28 cellular contexts compared by ENCODE assay signal in the genomic region with DNA sequence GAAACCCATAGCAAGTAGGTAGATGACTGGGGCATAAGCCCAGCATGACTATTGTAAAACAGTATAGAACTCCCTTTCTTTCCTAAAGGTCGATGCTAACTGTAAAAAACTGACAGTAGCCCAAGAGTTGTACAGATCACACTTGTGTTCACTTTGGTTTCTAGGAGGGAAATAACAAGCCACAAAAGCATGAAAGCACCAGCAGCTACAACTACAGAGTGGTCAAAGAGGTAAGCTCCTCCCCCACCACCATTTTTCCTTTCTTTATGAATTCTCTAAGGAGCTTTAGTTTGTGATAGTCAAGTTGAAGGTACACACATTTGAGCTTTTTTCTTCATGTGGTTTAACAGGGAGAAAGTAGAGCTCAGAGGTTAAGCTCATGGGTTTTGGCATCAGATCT.
"Had no signal": no experiment of that assay in that cellular context is flagged by ENCODE, and none has a peak within 500 bp of the region (broad histone marks: within the 10 kb centered on the region; RNA-seq: fewer than 3 reads in every experiment).

No MANE protein-coding gene starts in this region.

- ATAC-seq: activated CD4-positive, alpha-beta T cell treated with anti-CD3 and anti-CD28 coated beads for 36 hours; activated naive CD4-positive, alpha-beta T cell treated with anti-CD3 and anti-CD28 coated beads, Interleukin-2, amount 50 U/mL, for 72 hours; activated T-cell treated with anti-CD3 and anti-CD28 coated beads, Interleukin-2, amount 50 U/mL, for 72 hours; esophagus mucosa had no signal

- H3K4me1 Mint-ChIP-seq: activated CD4-positive, alpha-beta T cell treated with anti-CD3 and anti-CD28 coated beads for 36 hours; brain had no signal

- H3K27ac ChIP-seq: adrenal gland, ascending aorta, breast epithelium, cardiac muscle cell, colonic mucosa had no signal

- DNase-seq: activated CD4-positive, alpha-beta memory T cell treated with anti-CD3 and anti-CD28 coated beads for 36 hours; activated CD4-positive, alpha-beta T cell treated with anti-CD3 and anti-CD28 coated beads for 36 hours; activated CD4-positive, alpha-beta T cell treated with anti-CD3 and anti-CD28 coated beads, Interleukin-2, amount 10 ng/mL, durations not matched to agents 24 days and 14 days; activated CD4-positive, CD25-positive, alpha-beta regulatory T cell; activated CD4-positive, CD25-positive, alpha-beta regulatory T cell treated with anti-CD3 and anti-CD28 coated beads, Interleukin-2, amount 50 U/mL, for 72 hours; activated CD8-positive, alpha-beta memory T cell treated with anti-CD3 and anti-CD28 coated beads for 24 hours; activated CD8-positive, alpha-beta memory T cell treated with anti-CD3 and anti-CD28 coated beads, Interleukin-2, amount 50 U/mL, for 48 hours; activated gamma-delta T cell; activated naive CD4-positive, alpha-beta T cell; activated naive CD4-positive, alpha-beta T cell treated with anti-CD3 and anti-CD28 coated beads, Interleukin-2, amount 10 ng/mL, durations not matched to agents 7 days and 5 days; activated T-cell treated with anti-CD3 and anti-CD28 coated beads for 4 hours; activated T-cell treated with anti-CD3 and anti-CD28 coated beads, Interleukin-2, amount 50 U/mL, for 24 hours; activated T-cell treated with anti-CD3 and anti-CD28 coated beads, Interleukin-2, amount 50 U/mL, for 72 hours; adrenal gland; amygdala; central memory CD4-positive, alpha-beta T cell; cerebellar nuclear complex; colonic mucosa; effector CD8-positive, alpha-beta T cell; endodermal cell; foreskin fibroblast; head of caudate nucleus had no signal

- H3K9me3 Mint-ChIP-seq: activated CD4-positive, alpha-beta T cell treated with anti-CD3 and anti-CD28 coated beads, Interleukin-2, amount 10 ng/mL, durations not matched to agents 24 days and 14 days; activated naive CD4-positive, alpha-beta T cell treated with anti-CD3 and anti-CD28 coated beads, Interleukin-2, amount 10 ng/mL, durations not matched to agents 7 days and 5 days; activated naive CD4-positive, alpha-beta T cell treated with anti-CD3 and anti-CD28 coated beads, Interleukin-2, amount 50 U/mL, for 72 hours; activated T-cell treated with anti-CD3 and anti-CD28 coated beads, Interleukin-2, amount 50 U/mL, for 24 hours; activated T-cell treated with anti-CD3 and anti-CD28 coated beads, Interleukin-2, amount 50 U/mL, for 72 hours; endodermal cell had no signal

- H3K36me3 ChIP-seq: breast epithelium, colonic mucosa had no signal

- H3K27me3 ChIP-seq: adrenal gland, ascending aorta, breast epithelium, cardiac muscle cell, colonic mucosa had no signal

- H3K4me3 ChIP-seq: adrenal gland, ascending aorta, breast epithelium, cardiac muscle cell, colonic mucosa had no signal

- H3K4me3 Mint-ChIP-seq: activated CD4-positive, alpha-beta memory T cell treated with anti-CD3 and anti-CD28 coated beads for 36 hours; activated CD4-positive, alpha-beta T cell treated with anti-CD3 and anti-CD28 coated beads for 36 hours; activated CD4-positive, alpha-beta T cell treated with anti-CD3 and anti-CD28 coated beads, Interleukin-2, amount 10 ng/mL, durations not matched to agents 24 days and 14 days; activated naive CD4-positive, alpha-beta T cell treated with anti-CD3 and anti-CD28 coated beads, Interleukin-2, amount 10 ng/mL, durations not matched to agents 7 days and 5 days; activated T-cell treated with anti-CD3 and anti-CD28 coated beads, Interleukin-2, amount 50 U/mL, for 24 hours; activated T-cell treated with anti-CD3 and anti-CD28 coated beads, Interleukin-2, amount 50 U/mL, for 72 hours; brain; endodermal cell had no signal

- H3K27me3 Mint-ChIP-seq: activated CD4-positive, alpha-beta memory T cell treated with anti-CD3 and anti-CD28 coated beads for 36 hours; activated CD4-positive, alpha-beta T cell treated with anti-CD3 and anti-CD28 coated beads for 36 hours; activated CD4-positive, alpha-beta T cell treated with anti-CD3 and anti-CD28 coated beads, Interleukin-2, amount 10 ng/mL, durations not matched to agents 24 days and 14 days; activated naive CD4-positive, alpha-beta T cell treated with anti-CD3 and anti-CD28 coated beads, Interleukin-2, amount 10 ng/mL, durations not matched to agents 7 days and 5 days; activated T-cell treated with anti-CD3 and anti-CD28 coated beads, Interleukin-2, amount 50 U/mL, for 24 hours had no signal

- H3K27ac Mint-ChIP-seq: activated CD4-positive, alpha-beta memory T cell treated with anti-CD3 and anti-CD28 coated beads for 36 hours; activated CD4-positive, alpha-beta T cell treated with anti-CD3 and anti-CD28 coated beads for 36 hours; activated CD4-positive, alpha-beta T cell treated with anti-CD3 and anti-CD28 coated beads, Interleukin-2, amount 10 ng/mL, durations not matched to agents 24 days and 14 days; activated naive CD4-positive, alpha-beta T cell treated with anti-CD3 and anti-CD28 coated beads, Interleukin-2, amount 50 U/mL, for 72 hours; activated T-cell treated with anti-CD3 and anti-CD28 coated beads, Interleukin-2, amount 50 U/mL, for 24 hours; activated T-cell treated with anti-CD3 and anti-CD28 coated beads, Interleukin-2, amount 50 U/mL, for 72 hours; brain; endodermal cell had no signal

- H3K9me3 ChIP-seq: adrenal gland, ascending aorta, breast epithelium, colonic mucosa had no signal

- H3K4me1 ChIP-seq: adrenal gland, ascending aorta, breast epithelium, colonic mucosa had no signal
